ENCODE assay signal across 8 cellular contexts in the genomic region with DNA sequence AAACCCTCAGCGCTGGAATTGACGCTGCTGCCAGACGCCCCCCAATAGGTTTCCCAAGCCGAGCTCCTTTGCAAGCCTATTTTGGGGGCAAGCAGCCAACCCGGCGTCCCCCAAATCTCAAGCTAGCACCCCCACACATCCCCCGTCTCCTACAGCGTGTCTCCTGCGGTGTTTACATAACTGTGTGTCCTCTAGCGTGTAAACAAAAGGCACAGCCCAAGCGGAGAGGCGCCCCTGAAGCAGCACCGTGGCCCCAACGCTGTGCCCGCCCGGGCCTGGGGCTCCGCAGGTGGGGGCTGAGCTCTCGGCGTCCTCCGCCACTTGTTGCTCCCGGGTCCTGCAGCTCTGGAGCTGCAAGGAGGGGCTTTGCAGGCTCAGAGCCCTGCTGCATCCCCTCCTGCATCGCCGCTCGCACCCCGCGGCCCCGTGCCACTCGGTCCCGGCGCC. TPM values are rescaled to one million over a fixed set of nuclear protein-coding genes. Genes with fewer than 3 reads are reported as not detected.
DNase-seq lines count a peak whose midpoint lies in the region; ATAC-seq and TF ChIP-seq lines count a peak whose summit lies in the region.

No MANE protein-coding gene starts in this region.

- peak overlapping the region; percentile 71 for H3K4me3 ChIP-seq in cardiac muscle cell
- peak overlapping the region; percentile 61 to 76 for H3K4me3 ChIP-seq in mesenchymal stem cell (ENCODE audit: insufficient read depth in 1 of 2, low read depth in 1 of 2, low read length in 2 of 2)
- peak overlapping the region; percentile 46 to 67 for H3K4me3 ChIP-seq in uterus

- H3K9ac ChIP-seq in mesenchymal stem cell (ENCODE audit: low read length), result no peak overlapping the region

- no peak overlapping the region for H3K4ac ChIP-seq in mesenchymal stem cell (ENCODE audit: low read depth in 1 of 2, low read length in 2 of 2)

- H4K8ac ChIP-seq in mesenchymal stem cell (ENCODE audit: low read length), result no peak overlapping the region

- peak overlapping the region; percentile 99 for H3K4me2 ChIP-seq in mesenchymal stem cell (ENCODE audit: low read length, poor library complexity, severe bottlenecking)

- H3K36me3 ChIP-seq in cardiac muscle cell, result no peaks in the 10 kb centered on the region
- H3K36me3 ChIP-seq in mesenchymal stem cell (ENCODE audit: control insufficient read depth in 1 of 2, insufficient read depth in 2 of 2, low read depth in 1 of 2, low read length in 2 of 2), result no peaks in the 10 kb centered on the region
- no peaks in the 10 kb centered on the region for H3K36me3 ChIP-seq in uterus

- DNase-seq in cardiac muscle cell (ENCODE audit: low read depth in 1 of 2, low spot score in 1 of 2) (no peak), left ventricle myocardium superior (no peak), cerebellar cortex (ENCODE audit: low spot score) (peak; percentile 20), mesenchymal stem cell (peak; percentile 7), uterus (peak; percentile 14), NCI-H2171 (lab: John Stamatoyannopoulos, UW) (no peak), kidney tubule cell (ENCODE audit: low spot score) (no peak)

- H2BK120ac ChIP-seq in mesenchymal stem cell (ENCODE audit: low read depth, low read length), result no peak overlapping the region

- H3K27me3 ChIP-seq in cardiac muscle cell (peaks cover 6% of the 10 kb centered on the region), mesenchymal stem cell (ENCODE audit: control insufficient read depth in 1 of 2, insufficient read depth in 1 of 2, low read length in 2 of 2) (peaks cover 0 to 77% of the 10 kb centered on the region in 2 experiments), uterus (peaks cover 0 to 3% of the 10 kb centered on the region in 2 donors)

- H3K79me1 ChIP-seq in mesenchymal stem cell (replicated peaks; ENCODE audit: low read length, poor library complexity, severe bottlenecking), result peaks cover 7% of the 10 kb centered on the region

- H3K27ac ChIP-seq in cardiac muscle cell (peak overlapping the region; percentile 18), mesenchymal stem cell (ENCODE audit: low read length, poor library complexity, severe bottlenecking) (no peak overlapping the region), uterus (peak overlapping the region; percentile 72 to 83)

- peak overlapping the region in 1 of 2 experiments; percentile 57 for H3K14ac ChIP-seq in mesenchymal stem cell (ENCODE audit: low read length in 2 of 2)

- WGBS in mesenchymal stem cell, result under 1% methylated on average over 30 of the region's 30 CpGs

- no peak overlapping the region for H2AK5ac ChIP-seq in mesenchymal stem cell (ENCODE audit: low read length, severe bottlenecking)

- TF ChIP-seq POLR2A in uterus (IDR thresholded peaks at IDR 0.05), result no peak

- H2AFZ ChIP-seq in mesenchymal stem cell (ENCODE audit: low read depth, low read length), result peak overlapping the region; percentile 36

- H3K9me3 ChIP-seq in cardiac muscle cell (ENCODE audit: low read depth), result no peaks in the 10 kb centered on the region
- no peaks in the 10 kb centered on the region for H3K9me3 ChIP-seq in mesenchymal stem cell (ENCODE audit: control insufficient read depth, low read length)
- no peaks in the 10 kb centered on the region for H3K9me3 ChIP-seq in uterus

- H4K91ac ChIP-seq in mesenchymal stem cell (ENCODE audit: low read length), result no peak overlapping the region

- H3K4me1 ChIP-seq in cardiac muscle cell (ENCODE audit: low read depth) (peaks cover 9% of the 10 kb centered on the region), mesenchymal stem cell (ENCODE audit: control insufficient read depth, insufficient read depth, low read depth, low read length) (peaks cover 4% of the 10 kb centered on the region), uterus (peaks cover 0 to 7% of the 10 kb centered on the region in 2 donors)

- H2BK12ac ChIP-seq in mesenchymal stem cell (ENCODE audit: low read length in 2 of 2), result no peak overlapping the region

- peak overlapping the region; percentile 52 to 59 for H3K18ac ChIP-seq in mesenchymal stem cell (ENCODE audit: low read depth in 1 of 2, low read length in 2 of 2)

- TF ChIP-seq CTCF in cardiac muscle cell (IDR thresholded peaks at IDR 0.05; ENCODE audit: low read depth, low read length) (no peak), uterus (IDR thresholded peaks at IDR 0.05) (no peak)

- peak overlapping the region; percentile 61 for H2BK5ac ChIP-seq in mesenchymal stem cell (ENCODE audit: low read depth, low read length, poor library complexity, severe bottlenecking)

- no peak overlapping the region for H2BK15ac ChIP-seq in mesenchymal stem cell (ENCODE audit: low read depth, poor library complexity, severe bottlenecking)

- ATAC-seq in left ventricle myocardium superior (no peak), GM18517 (IDR thresholded peaks at IDR 0.05; ENCODE audit: unreplicated experiment) (no peak)

- H3K23ac ChIP-seq in mesenchymal stem cell (ENCODE audit: low read length in 2 of 2), result peak overlapping the region in 1 of 2 experiments; percentile 85

- intact Hi-C loops in left ventricle myocardium superior (cut with micrococcal nuclease) (loop anchor here (5.0 kb wide), 1 partner anchor 165 kb away; no protein-coding TSS in a partner anchor), uterus (cut with DNase I; ENCODE audit: low total_unique reads) (no loop called here)

RNA-seq across cellular contexts. Expression of gene CADM1, which starts 1.6 kb away (rescaled TPM):
- 113 and 126 TPM in 2 replicates for total RNA-seq in cardiac muscle cell
- 131 and 149 TPM in 2 replicates for polyA plus RNA-seq in cardiac muscle cell
- total RNA-seq in left ventricle myocardium superior, result 38.5 TPM
- 11.3 TPM for polyA plus RNA-seq in mesenchymal stem cell (2013, experiment 1 of 2)
- polyA plus RNA-seq in mesenchymal stem cell (2013, experiment 2 of 2), result 11.3 TPM
- total RNA-seq in uterus, result 10 to 100 TPM in 3 of 4 donors, 1 to 10 TPM in 1; 7.4 to 61.5 (median 28.5) TPM

Comparison
In these comparisons a context has a peak if more than half of its experiments do, and no peak if none do; other contexts are left out.
1. DNase-seq: peak in cerebellar cortex (single experiment), mesenchymal stem cell (single experiment) and uterus (2 of 2); none in cardiac muscle cell (0 of 2), left ventricle myocardium superior (single experiment), NCI-H2171 (single experiment) and kidney tubule cell (single experiment).
2. Peak in every context shown above with its lines, with median percentiles within 50 percentile points of each other: H3K4me3 ChIP-seq.